Comparison of ENCODE assay signal across 9 cellular contexts in the genomic region with DNA sequence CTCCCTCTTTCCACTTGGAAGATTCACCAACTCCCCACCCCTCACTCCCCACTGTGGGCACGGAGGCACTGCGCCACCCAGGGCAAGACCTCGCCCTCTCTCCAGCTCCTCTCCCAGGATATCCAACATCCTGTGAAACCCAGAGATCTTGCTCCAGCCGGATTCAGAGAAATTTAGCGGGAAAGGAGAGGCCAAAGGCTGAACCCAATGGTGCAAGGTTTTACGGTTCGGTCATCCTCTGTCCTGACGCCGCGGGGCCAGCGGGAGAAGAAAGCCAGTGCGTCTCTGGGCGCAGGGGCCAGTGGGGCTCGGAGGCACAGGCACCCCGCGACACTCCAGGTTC. TPM values are rescaled to one million over a fixed set of nuclear protein-coding genes. Genes with fewer than 3 reads are reported as not detected.
A peak's percentile ranks its signal among the peaks of the same experiment; 100 is the strongest.
DNase-seq lines count a peak whose midpoint lies in the region; ATAC-seq and TF ChIP-seq lines count a peak whose summit lies in the region.
"Had no signal": no experiment of that assay in that cellular context is flagged by ENCODE, and none has a peak within 500 bp of the region (broad histone marks: within the 10 kb centered on the region; RNA-seq: fewer than 3 reads in every experiment).

No MANE protein-coding gene starts in this region.

- H3K36me3 Mint-ChIP-seq in progenitor cell of endocrine pancreas (ENCODE audit: insufficient read depth): no peaks in the 10 kb centered on the region

- TF ChIP-seq CTCF in fibroblast of lung (conservative IDR thresholded peaks at IDR 0.05 in 1 of 2, IDR thresholded peaks at IDR 0.05 in 1 of 2; ENCODE audit: low read depth in 1 of 2, low read length in 2 of 2) (no peak), progenitor cell of endocrine pancreas (IDR thresholded peaks at IDR 0.05; ENCODE audit: unreplicated experiment) (no peak)

- H3K36me3 ChIP-seq in ES-I3 (ENCODE audit: insufficient read depth, low read length) (no peaks in the 10 kb centered on the region), SJSA1 (peaks cover 39% of the 10 kb centered on the region), fibroblast of lung (ENCODE audit: control insufficient read depth, insufficient read depth, low read length) (peaks cover 7% of the 10 kb centered on the region)

- peaks cover 6% of the 10 kb centered on the region; the same call in 1 of the 2 replicates for H3K4me1 ChIP-seq in ES-I3 (ENCODE audit: insufficient read depth, low read length)
- peaks cover 45% of the 10 kb centered on the region for H3K4me1 ChIP-seq in SJSA1 (replicated peaks)
- H3K4me1 ChIP-seq in fibroblast of lung (ENCODE audit: control insufficient read depth, extremely low read depth, insufficient read depth, low read length): peaks cover 14% of the 10 kb centered on the region

- H3K27ac ChIP-seq in SJSA1 (peak overlapping the region; percentile 87), fibroblast of lung (ENCODE audit: insufficient read depth, low read length) (peak overlapping the region; percentile 91)

- no peaks in the 10 kb centered on the region for H3K27me3 ChIP-seq in SJSA1 (replicated peaks)
- no peaks in the 10 kb centered on the region for H3K27me3 ChIP-seq in fibroblast of lung (ENCODE audit: control insufficient read depth, insufficient read depth, low read length)

- H3K9me3 Mint-ChIP-seq in progenitor cell of endocrine pancreas (ENCODE audit: low read depth): no peaks in the 10 kb centered on the region

- H3K4me3 Mint-ChIP-seq in progenitor cell of endocrine pancreas (ENCODE audit: low read depth): peak overlapping the region; percentile 70

- H3K4me3 ChIP-seq in SJSA1 (peak overlapping the region; percentile 83), fibroblast of lung (replicated peaks in 1 of 4; ENCODE audit: control extremely low read depth in 1 of 4, insufficient read depth in 1 of 4, low read depth in 3 of 4, low read length in 4 of 4) (peak overlapping the region; percentile 56 to 99 (median 94))

- no peak for DNase-seq in SJSA1 (ENCODE audit: low read depth in 1 of 2, low spot score in 2 of 2)
- DNase-seq in fibroblast of lung (ENCODE audit: low read depth in 2 of 2): peak in 1 of 2 donors; percentile 51
- peak; percentile 11 for DNase-seq in progenitor cell of endocrine pancreas (ENCODE audit: low spot score, unreplicated experiment)
- DNase-seq in AG20443 (ENCODE audit: low spot score): no peak
- no peak for DNase-seq in NCI-H2196 (lab: John Stamatoyannopoulos, UW; ENCODE audit: unreplicated experiment)
- DNase-seq in COR-L47 (lab: John Stamatoyannopoulos, UW): no peak
- DNase-seq: hippocampal formation had no signal

- H3K4me1 Mint-ChIP-seq in progenitor cell of endocrine pancreas (ENCODE audit: low read depth): peaks cover 14% of the 10 kb centered on the region

- peaks cover 74% of the 10 kb centered on the region for H3K27me3 Mint-ChIP-seq in progenitor cell of endocrine pancreas

- H3K9ac ChIP-seq in ES-I3 (ENCODE audit: low read depth, low read length): peak overlapping the region; percentile 85
- peak overlapping the region; percentile 93 for H3K9ac ChIP-seq in fibroblast of lung (ENCODE audit: insufficient read depth, low read length)

- peak overlapping the region; percentile 94 for H3K4me2 ChIP-seq in fibroblast of lung (ENCODE audit: extremely low read depth, insufficient read depth, low read length)

- H3K27ac Mint-ChIP-seq in progenitor cell of endocrine pancreas: no peak overlapping the region

- no peak overlapping the region for H2AFZ ChIP-seq in fibroblast of lung (ENCODE audit: low read length)

- peaks cover 53% of the 10 kb centered on the region for H3K79me2 ChIP-seq in fibroblast of lung (ENCODE audit: control insufficient read depth, insufficient read depth, low read length)

- ATAC-seq in HG03432 (IDR thresholded peaks at IDR 0.05; ENCODE audit: unreplicated experiment): no peak

- no peaks in the 10 kb centered on the region for H3K9me3 ChIP-seq in ES-I3 (ENCODE audit: control insufficient read depth, insufficient read depth, low read length)
- no peaks in the 10 kb centered on the region for H3K9me3 ChIP-seq in SJSA1 (replicated peaks)
- H3K9me3 ChIP-seq in fibroblast of lung (ENCODE audit: control insufficient read depth, insufficient read depth, low read depth, low read length): no peaks in the 10 kb centered on the region

- no peaks in the 10 kb centered on the region for H4K20me1 ChIP-seq in fibroblast of lung (ENCODE audit: control insufficient read depth, extremely low read depth, insufficient read depth, low read length)

RNA-seq across cellular contexts. Expression of a gene that starts 0.4 kb away (rescaled TPM):
- 102 and 121 TPM in 2 replicates for total RNA-seq in SJSA1 (2014; rRNA removed; shearing (Covaris generic))
- total RNA-seq in fibroblast of lung (446 and 660 TPM in 2 replicates), progenitor cell of endocrine pancreas (1.9 and 3.8 TPM in 2 replicates)
- polyA plus RNA-seq in fibroblast of lung: 980 and 2,078 TPM in 2 replicates
- polyA plus RNA-seq in fibroblast of lung (2012): 599 and 1,130 TPM in 2 replicates
- polyA minus RNA-seq in fibroblast of lung (ENCODE audit: low replicate concordance): 898 and 1,775 TPM in 2 replicates

Comparison
In these comparisons a context has a peak if more than half of its experiments do, and no peak if none do; other contexts are left out.
1. RNA of a gene that starts 0.4 kb away (total RNA-seq): 446 to 660 TPM in fibroblast of lung and 102 to 121 TPM in SJSA1; 1.9 to 3.8 TPM in progenitor cell of endocrine pancreas; every median in the first group is over 10 times any median in the second.